Comparison of ENCODE assay signal across 6 cellular contexts in genomic region chr11:64869571-64870175, GRCh38.
DNase-seq lines count a peak whose midpoint lies in the region.

No MANE protein-coding gene starts in this region.

- H3K9ac ChIP-seq in stomach smooth muscle (ENCODE audit: low read length in 2 of 2) = peak overlapping the region; percentile 31 to 69

- H3K9me3 ChIP-seq in stomach smooth muscle (ENCODE audit: control insufficient read depth in 2 of 2, low read length in 2 of 2) = no peaks in the 10 kb centered on the region

- H3K27me3 ChIP-seq in stomach smooth muscle (ENCODE audit: control insufficient read depth in 1 of 2, insufficient read depth in 2 of 2, low read length in 2 of 2) = no peaks in the 10 kb centered on the region

- DNase-seq in DMS 273 (lab: John Stamatoyannopoulos, UW; ENCODE audit: unreplicated experiment) = peak; percentile 36
- DNase-seq in DMS 273 treated with DMSO at 0.1 percent for 48 hours (lab: John Stamatoyannopoulos, UW) = no peak
- DNase-seq in epithelial cell of prostate (ENCODE audit: low read depth, low spot score) = no peak
- DNase-seq in NCI-H146 (lab: John Stamatoyannopoulos, UW) = no peak
- no peak for DNase-seq in effector CD8-positive, alpha-beta T cell (lab: John Stamatoyannopoulos, UW)

- peaks cover 86% of the 10 kb centered on the region for H3K4me1 ChIP-seq in stomach smooth muscle (ENCODE audit: control insufficient read depth, insufficient read depth, low read length)

- H3K36me3 ChIP-seq in stomach smooth muscle (ENCODE audit: control insufficient read depth in 2 of 2, insufficient read depth in 2 of 2, low read length in 2 of 2) = peaks cover 11 to 21% of the 10 kb centered on the region in 2 donors

- H3K27ac ChIP-seq in epithelial cell of prostate = peak overlapping the region; percentile 82
- peak overlapping the region; percentile 99 for H3K27ac ChIP-seq in stomach smooth muscle (ENCODE audit: low read length)

- H3K4me3 ChIP-seq in stomach smooth muscle (ENCODE audit: low read length in 2 of 2) = peak overlapping the region; percentile 27 to 58
